In genomic region chr14:51653096-51653814, GRCh38 we compare ENCODE assay signal across 8 cellular contexts. TPM values are rescaled to one million over a fixed set of nuclear protein-coding genes. Genes with fewer than 3 reads are reported as not detected.
DNase-seq lines count a peak whose midpoint lies in the region; ATAC-seq and TF ChIP-seq lines count a peak whose summit lies in the region.

No MANE protein-coding gene starts in this region.

- H3K27ac ChIP-seq in esophagus (ENCODE audit: low read depth in 2 of 2, low read length in 1 of 2) = peak overlapping the region; percentile 56 to 83

- ATAC-seq in GM21786 (IDR thresholded peaks at IDR 0.05; ENCODE audit: unreplicated experiment) = no peak

- in situ Hi-C loops in HAP-1 (cut with MboI; ENCODE audit: low sequenced_read_pairs) = loop anchor here (10.0 kb wide), 1 partner anchor 122 kb away; no protein-coding TSS in a partner anchor

- H3K36me3 ChIP-seq in HAP-1 (replicated peaks) = no peaks in the 10 kb centered on the region
- H3K36me3 ChIP-seq in esophagus (ENCODE audit: control insufficient read depth in 2 of 2, insufficient read depth in 2 of 2, low read length in 1 of 2) = no peaks in the 10 kb centered on the region

- H3K9me3 ChIP-seq in HAP-1 (no peaks in the 10 kb centered on the region), esophagus (ENCODE audit: control insufficient read depth in 2 of 2, insufficient read depth in 1 of 2, low read depth in 1 of 2, low read length in 1 of 2) (no peaks in the 10 kb centered on the region)

- H3K27me3 ChIP-seq in HAP-1 (ENCODE audit: low read depth) (no peaks in the 10 kb centered on the region), esophagus (ENCODE audit: control insufficient read depth in 1 of 2, insufficient read depth in 2 of 2, low read length in 2 of 2) (no peaks in the 10 kb centered on the region)

- no peak for TF ChIP-seq CTCF in AG09309 (IDR thresholded peaks at IDR 0.05; ENCODE audit: control insufficient read depth, insufficient read depth, low read depth, low read length, missing control alignments)

- H3K4me3 ChIP-seq in AG09309 (ENCODE audit: control insufficient read depth, low read depth, low read length) (peak overlapping the region; percentile 77), HAP-1 (peak overlapping the region; percentile 76), esophagus (ENCODE audit: low read depth in 1 of 2, low read length in 2 of 2) (peak overlapping the region; percentile 74 to 83)

- WGBS in esophagus, 2 donors = 5 to 10% methylated on average over 6 of the region's 6 CpGs

- H3K4me1 ChIP-seq in HAP-1 (peaks cover 18% of the 10 kb centered on the region), esophagus (ENCODE audit: control insufficient read depth in 2 of 2, insufficient read depth in 2 of 2, low read length in 1 of 2) (no peaks in the 10 kb centered on the region)

- DNase-seq in AG09309 (ENCODE audit: low read depth) (no peak), HAP-1 (ENCODE audit: low spot score in 2 of 2) (peak in 1 of 2 experiments; percentile 43), SW 1271 (lab: John Stamatoyannopoulos, UW) (peak; percentile 17 to 91), non-pigmented ciliary epithelial cell (ENCODE audit: low read depth) (peak; percentile 43), putamen (ENCODE audit: low spot score) (no peak)
- DNase-seq in stimulated activated CD4-positive, alpha-beta T cell treated with anti-CD3 and anti-CD28 coated beads, Interleukin-12 subunit alpha, Interleukin-12 subunit beta, amount 100 ng/mL, for 4 hours = no peak

RNA-seq across cellular contexts. Expression of gene FRMD6, which starts 1.5 kb away (rescaled TPM):
- 10 to 100 TPM; 26.2 to 36.3 TPM for polyA plus RNA-seq in esophagus

Comparison
In these comparisons a context has a peak if more than half of its experiments do, and no peak if none do; other contexts are left out.
1. DNase-seq: peak in SW 1271 (2 of 2) and non-pigmented ciliary epithelial cell (single experiment); none in AG09309 (single experiment), stimulated activated CD4-positive, alpha-beta T cell treated with anti-CD3 and anti-CD28 coated beads, Interleukin-12 subunit alpha, Interleukin-12 subunit beta, amount 100 ng/mL, for 4 hours (single experiment) and putamen (single experiment).
2. Peak in every context shown above with its lines, with median percentiles within 50 percentile points of each other: H3K4me3 ChIP-seq.